10 cellular contexts compared by ENCODE assay signal in genomic region chr1:182869241-182869666, GRCh38. TPM values are rescaled to one million over a fixed set of nuclear protein-coding genes. Genes with fewer than 3 reads are reported as not detected.
DNase-seq lines count a peak whose midpoint lies in the region; ATAC-seq and TF ChIP-seq lines count a peak whose summit lies in the region.
"Had no signal": no experiment of that assay in that cellular context is flagged by ENCODE, and none has a peak within 500 bp of the region (broad histone marks: within the 10 kb centered on the region; RNA-seq: fewer than 3 reads in every experiment).

No MANE protein-coding gene starts in this region.

- ATAC-seq in activated CD4-positive, alpha-beta T cell treated with anti-CD3 and anti-CD28 coated beads for 36 hours: peak; percentile 48
- peak; percentile 18 for ATAC-seq in omental fat pad (ENCODE audit: low FRiP score)

- no peak overlapping the region for H3K4me2 ChIP-seq in OCI-LY3 (ENCODE audit: low read length)

- DNase-seq in activated CD4-positive, alpha-beta T cell treated with anti-CD3 and anti-CD28 coated beads for 36 hours: peak; percentile 44
- no peak for DNase-seq in activated CD4-positive, alpha-beta T cell treated with anti-CD3 and anti-CD28 coated beads, Interleukin-2, amount 50 U/mL, for 1 hour
- DNase-seq in epithelial cell of prostate (ENCODE audit: low read depth, low spot score) (no peak), omental fat pad (ENCODE audit: low spot score) (no peak), lower leg skin (ENCODE audit: low spot score in 2 of 2) (no peak), activated gamma-delta T cell (lab: John Stamatoyannopoulos, UW) (no peak), Kasumi-1 (lab: John Stamatoyannopoulos, UW) (no peak)
- DNase-seq: activated naive CD4-positive, alpha-beta T cell; dorsolateral prefrontal cortex had no signal

- POLR2A ChIA-PET in activated CD4-positive, alpha-beta T cell treated with anti-CD3 and anti-CD28 coated beads for 36 hours (lab: Charles Lee): no interaction called here

- H3K36me3 ChIP-seq in OCI-LY3 (replicated peaks; ENCODE audit: low read depth, low read length): peaks cover 78% of the 10 kb centered on the region

- TF ChIP-seq CTCF in OCI-LY3 (IDR thresholded peaks at IDR 0.05; ENCODE audit: low read depth, low read length) (no peak), omental fat pad (IDR thresholded peaks at IDR 0.05) (no peak), lower leg skin (IDR thresholded peaks at IDR 0.05) (no peak)

- 93 to 95% methylated on average over 12 of the region's 12 CpGs for WGBS in lower leg skin, 2 donors

- H3K27me3 ChIP-seq in OCI-LY3 (ENCODE audit: low read depth, low read length): no peaks in the 10 kb centered on the region
- H3K27me3 ChIP-seq: dorsolateral prefrontal cortex had no signal

- no peak overlapping the region for H3K4me3 Mint-ChIP-seq in activated CD4-positive, alpha-beta T cell treated with anti-CD3 and anti-CD28 coated beads for 36 hours

- H3K36me3 Mint-ChIP-seq in activated CD4-positive, alpha-beta T cell treated with anti-CD3 and anti-CD28 coated beads for 36 hours (ENCODE audit: low read depth): peaks cover 82% of the 10 kb centered on the region

- intact Hi-C loops in activated CD4-positive, alpha-beta T cell treated with anti-CD3 and anti-CD28 coated beads for 36 hours (cut with DNase I, micrococcal nuclease): no loop called here
- intact Hi-C loops in lower leg skin (cut with DNase I; ENCODE audit: low total_unique reads): no loop called here

- H3K27ac ChIP-seq in OCI-LY3 (ENCODE audit: low read length): peak overlapping the region; percentile 9; the same call in 1 of the 2 replicates
- peak overlapping the region; percentile 37 for H3K27ac ChIP-seq in epithelial cell of prostate
- H3K27ac ChIP-seq: dorsolateral prefrontal cortex had no signal

- H3K27ac Mint-ChIP-seq in activated CD4-positive, alpha-beta T cell treated with anti-CD3 and anti-CD28 coated beads for 36 hours: peak overlapping the region; percentile 55

- no peaks in the 10 kb centered on the region for H3K9me3 ChIP-seq in OCI-LY3 (ENCODE audit: insufficient read depth, low read length)

- peaks cover 24% of the 10 kb centered on the region for H3K4me1 ChIP-seq in OCI-LY3 (ENCODE audit: low read length)

- H3K9ac ChIP-seq in OCI-LY3 (ENCODE audit: low read length): no peak overlapping the region

- H3K4me1 Mint-ChIP-seq in activated CD4-positive, alpha-beta T cell treated with anti-CD3 and anti-CD28 coated beads for 36 hours: peaks cover 30% of the 10 kb centered on the region

- no peak for TF ChIP-seq POLR2A in lower leg skin (IDR thresholded peaks at IDR 0.05)

- H3K4me3 ChIP-seq in OCI-LY3 (ENCODE audit: low read length) (no peak overlapping the region), lower leg skin (ENCODE audit: low read depth, poor library complexity, severe bottlenecking) (no peak overlapping the region)
- H3K4me3 ChIP-seq: dorsolateral prefrontal cortex had no signal

- CTCF ChIA-PET in activated CD4-positive, alpha-beta T cell treated with anti-CD3 and anti-CD28 coated beads for 36 hours (lab: Charles Lee): no interaction called here

- no peak overlapping the region for H2AFZ ChIP-seq in OCI-LY3 (ENCODE audit: low read depth, low read length)

- H3K9me3 Mint-ChIP-seq in activated CD4-positive, alpha-beta T cell treated with anti-CD3 and anti-CD28 coated beads for 36 hours (ENCODE audit: low read depth): no peaks in the 10 kb centered on the region

- no peaks in the 10 kb centered on the region for H3K27me3 Mint-ChIP-seq in activated CD4-positive, alpha-beta T cell treated with anti-CD3 and anti-CD28 coated beads for 36 hours

- H4K20me1 ChIP-seq in OCI-LY3 (ENCODE audit: insufficient read depth, low read length): peaks cover 42% of the 10 kb centered on the region

- peaks cover 63% of the 10 kb centered on the region for H3K79me2 ChIP-seq in OCI-LY3 (ENCODE audit: low read length)

RNA-seq across cellular contexts. Expression of gene DHX9, which starts 30.1 kb away (rescaled TPM):
- total RNA-seq in activated CD4-positive, alpha-beta T cell treated with anti-CD3 and anti-CD28 coated beads for 36 hours: 100 to 1,000 TPM; 244 to 255 TPM
- total RNA-seq in omental fat pad (100 to 1,000 TPM in 1 of 4 donors, 10 to 100 TPM in 3; 79.7 to 135 (median 88.8) TPM), lower leg skin (100 to 1,000 TPM in 2 of 4 donors, 10 to 100 TPM in 2; 49.6 to 105 (median 87.5) TPM)
